In the genomic region with DNA sequence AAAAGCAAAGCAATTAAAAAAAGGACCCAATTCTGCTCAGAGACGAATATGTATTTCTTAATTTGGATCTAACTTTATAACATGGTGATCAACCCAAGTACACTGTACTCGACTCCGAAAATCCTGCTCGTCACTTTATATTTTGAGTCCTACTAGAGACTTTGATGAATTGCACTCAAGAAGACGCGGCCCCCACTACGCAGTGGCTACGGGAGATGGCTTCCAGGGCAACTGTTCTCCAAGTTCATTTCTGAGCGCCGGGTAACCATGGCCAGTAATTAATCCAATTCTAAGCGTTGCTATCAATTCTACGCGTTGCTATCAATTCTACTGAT, we compare ENCODE assay signal across 8 cellular contexts. TPM values are rescaled to one million over a fixed set of nuclear protein-coding genes. Genes with fewer than 3 reads are reported as not detected.
A peak's percentile ranks its signal among the peaks of the same experiment; 100 is the strongest.
DNase-seq lines count a peak whose midpoint lies in the region; ATAC-seq and TF ChIP-seq lines count a peak whose summit lies in the region.

No MANE protein-coding gene starts in this region.

- intact Hi-C loops in HCT116 (cut with micrococcal nuclease) (loop anchor here (5.0 kb wide), 1 partner anchor 56 kb away; the partner anchor contains the start of gene EXOSC8), right cardiac atrium (cut with DNase I) (no loop called here)

- peak overlapping the region; percentile 89 to 99 for H3K4me3 ChIP-seq in HCT116 (replicated peaks in 1 of 2; ENCODE audit: low read depth in 1 of 2, low read length in 2 of 2)
- H3K4me3 ChIP-seq in MM.1S (ENCODE audit: low read length): peak overlapping the region; percentile 76
- H3K4me3 ChIP-seq in right cardiac atrium (ENCODE audit: low read length): peak overlapping the region; percentile 73
- peak overlapping the region; percentile 92 for H3K4me3 ChIP-seq in skeletal muscle satellite cell (ENCODE audit: low read length)

- no peaks in the 10 kb centered on the region for H3K27me3 Mint-ChIP-seq in activated naive CD4-positive, alpha-beta T cell treated with anti-CD3 and anti-CD28 coated beads, Interleukin-2, amount 50 U/mL, for 24 hours

- H3K36me3 ChIP-seq in HCT116 (ENCODE audit: control insufficient read depth in 1 of 2, insufficient read depth in 2 of 2, low read length in 2 of 2) (no peaks in the 10 kb centered on the region), MM.1S (replicated peaks; ENCODE audit: insufficient read depth, low read length) (no peaks in the 10 kb centered on the region), skeletal muscle satellite cell (ENCODE audit: insufficient read depth, low read length) (peaks cover 4% of the 10 kb centered on the region)

- BruUV-seq in HCT116 (replicated peaks; lab: Mats Ljungman, UMichigan): no TSS peak

- H3K4me1 Mint-ChIP-seq in activated naive CD4-positive, alpha-beta T cell treated with anti-CD3 and anti-CD28 coated beads, Interleukin-2, amount 50 U/mL, for 24 hours: peaks cover 57% of the 10 kb centered on the region

- H3K4me3 Mint-ChIP-seq in activated naive CD4-positive, alpha-beta T cell treated with anti-CD3 and anti-CD28 coated beads, Interleukin-2, amount 50 U/mL, for 24 hours: peak overlapping the region; percentile 97

- 2% methylated on average over 13 of the region's 13 CpGs for WGBS in right cardiac atrium

- peak overlapping the region; percentile 97 for H3K27ac Mint-ChIP-seq in activated naive CD4-positive, alpha-beta T cell treated with anti-CD3 and anti-CD28 coated beads, Interleukin-2, amount 50 U/mL, for 24 hours

- TF ChIP-seq CTCF in HCT116 (IDR thresholded peaks at IDR 0.05 in 2 of 3, conservative IDR thresholded peaks at IDR 0.05 in 1 of 3; ENCODE audit: borderline replicate concordance in 1 of 3, insufficient read depth in 1 of 3, low read depth in 2 of 3, low read length in 2 of 3) (no peak), MM.1S (IDR thresholded peaks at IDR 0.05; ENCODE audit: low read length) (no peak)

- peak overlapping the region; percentile 92 for H3K9ac ChIP-seq in HCT116 (ENCODE audit: low read length)
- peak overlapping the region; percentile 77 for H3K9ac ChIP-seq in MM.1S (ENCODE audit: low read length)
- H3K9ac ChIP-seq in skeletal muscle satellite cell (ENCODE audit: low read depth, low read length): peak overlapping the region; percentile 89

- POLR2A ChIA-PET in HCT116 (lab: Charles Lee): no interaction called here

- peaks cover 6 to 14% of the 10 kb centered on the region in 2 experiments; a peak in 3 of 4 replicates for H3K4me1 ChIP-seq in HCT116 (ENCODE audit: control insufficient read depth in 1 of 2, insufficient read depth in 2 of 2, low read length in 2 of 2)
- no peaks in the 10 kb centered on the region for H3K4me1 ChIP-seq in MM.1S (ENCODE audit: low read length)
- H3K4me1 ChIP-seq in right cardiac atrium (ENCODE audit: control insufficient read depth, insufficient read depth, low read length): peaks cover 3% of the 10 kb centered on the region
- H3K4me1 ChIP-seq in skeletal muscle satellite cell (ENCODE audit: control insufficient read depth, insufficient read depth, low read length): peaks cover 12% of the 10 kb centered on the region

- RAD21 ChIA-PET in HCT116 (lab: Charles Lee; ENCODE audit: low non-redundant PET in 1 of 2, low total read pairs in 2 of 2, uncharacterized antibody in 2 of 2, unreplicated experiment in 2 of 2): no interaction called here

- H3K9me3 ChIP-seq in HCT116 (ENCODE audit: control insufficient read depth in 1 of 2, insufficient read depth in 1 of 2, low read depth in 1 of 2, low read length in 2 of 2) (no peaks in the 10 kb centered on the region), MM.1S (replicated peaks; ENCODE audit: insufficient read depth, low read length) (no peaks in the 10 kb centered on the region), right cardiac atrium (ENCODE audit: control insufficient read depth, low read length) (no peaks in the 10 kb centered on the region), skeletal muscle satellite cell (replicated peaks; ENCODE audit: low read length) (no peaks in the 10 kb centered on the region)

- CTCF ChIA-PET in HCT116 (lab: Charles Lee): no interaction called here

- H3K27me3 ChIP-seq in HCT116 (ENCODE audit: insufficient read depth, low read length) (no peaks in the 10 kb centered on the region), MM.1S (replicated peaks; ENCODE audit: insufficient read depth, low read length) (no peaks in the 10 kb centered on the region), right cardiac atrium (ENCODE audit: control insufficient read depth, insufficient read depth) (no peaks in the 10 kb centered on the region), skeletal muscle satellite cell (ENCODE audit: control insufficient read depth, insufficient read depth, low read length) (no peaks in the 10 kb centered on the region)

- H3K79me2 ChIP-seq in HCT116 (ENCODE audit: insufficient read depth, low read length) (peaks cover 31% of the 10 kb centered on the region), MM.1S (ENCODE audit: low read length) (peaks cover 22% of the 10 kb centered on the region)

- DNase-seq in NCI-H2029 treated with DMSO at 0.1 percent for 48 hours (lab: John Stamatoyannopoulos, UW): peak; percentile 8
- DNase-seq in NCI-H2029 (lab: John Stamatoyannopoulos, UW): no peak
- no peak for DNase-seq in HCT116 (ENCODE audit: low read depth, low spot score)
- no peak for DNase-seq in MM.1S
- DNase-seq in right cardiac atrium: peak in 1 of 3 donors; percentile 51
- no peak for DNase-seq in OCI-M1 (lab: John Stamatoyannopoulos, UW)

- peak; percentile 20 for ATAC-seq in HCT116
- peak; percentile 12 to 34 for ATAC-seq in right cardiac atrium

- TF ChIP-seq POLR2A in HCT116 (IDR thresholded peaks at IDR 0.05; ENCODE audit: borderline replicate concordance, extremely low read depth, insufficient read depth, insufficient read length): no peak

- H3K9me2 ChIP-seq in HCT116 (ENCODE audit: insufficient read depth) (no peaks in the 10 kb centered on the region), MM.1S (replicated peaks; ENCODE audit: insufficient read depth, low read length) (no peaks in the 10 kb centered on the region)

- peak overlapping the region; percentile 87 for H3K4me2 ChIP-seq in HCT116 (ENCODE audit: low read length)
- peak overlapping the region; percentile 51; the same call in 1 of the 2 replicates for H3K4me2 ChIP-seq in MM.1S (ENCODE audit: low read depth, low read length)
- peak overlapping the region; percentile 91 for H3K4me2 ChIP-seq in skeletal muscle satellite cell (ENCODE audit: low read length)

- H2AFZ ChIP-seq in HCT116 (ENCODE audit: low read depth, low read length, poor library complexity, severe bottlenecking) (no peak overlapping the region), MM.1S (ENCODE audit: low read length) (peak overlapping the region; percentile 72)

- H3K27ac ChIP-seq in HCT116 (ENCODE audit: low read depth, low read length) (peak overlapping the region; percentile 66), MM.1S (ENCODE audit: low read length) (peak overlapping the region; percentile 47; the same call in 1 of the 2 replicates), right cardiac atrium (ENCODE audit: low read length) (peak overlapping the region; percentile 77)

- peaks cover 7% of the 10 kb centered on the region for H3K36me3 Mint-ChIP-seq in activated naive CD4-positive, alpha-beta T cell treated with anti-CD3 and anti-CD28 coated beads, Interleukin-2, amount 50 U/mL, for 24 hours

- no peaks in the 10 kb centered on the region for H3K9me3 Mint-ChIP-seq in activated naive CD4-positive, alpha-beta T cell treated with anti-CD3 and anti-CD28 coated beads, Interleukin-2, amount 50 U/mL, for 24 hours

- TF ChIP-seq RAD21 in HCT116 (IDR thresholded peaks at IDR 0.05; ENCODE audit: low read depth): no peak

- no peaks in the 10 kb centered on the region for H3F3A ChIP-seq in MM.1S (ENCODE audit: insufficient read depth, low read length)

- H4K20me1 ChIP-seq in HCT116 (ENCODE audit: insufficient read depth) (no peaks in the 10 kb centered on the region), MM.1S (ENCODE audit: insufficient read depth, low read length) (no peaks in the 10 kb centered on the region)

TF ChIP-seq in HCT116, 20 proteins besides CTCF, POLR2A, EP300 and RAD21:
- TF ChIP-seq JUND (IDR thresholded peaks at IDR 0.05): no peak
- no peak for TF ChIP-seq EGR1 (IDR thresholded peaks at IDR 0.05; ENCODE audit: low read depth)
- no peak for TF ChIP-seq SIN3A (IDR thresholded peaks at IDR 0.05; ENCODE audit: low read depth)
- TF ChIP-seq EZH2phosphoT487 (IDR thresholded peaks at IDR 0.05; ENCODE audit: borderline replicate concordance): no peak

RNA-seq across cellular contexts. Expression of gene SUPT20H, which starts 0.7 kb away (rescaled TPM):
- total RNA-seq in HCT116 (2021; ENCODE audit: unreplicated experiment): 42.9 TPM
- polyA plus RNA-seq in HCT116 (2012): 26.6 and 29.5 TPM in 2 replicates
- total RNA-seq in right cardiac atrium: 10 to 100 TPM; 28.5 to 32.2 (median 30.9) TPM
- 20.0 TPM for polyA plus RNA-seq in right cardiac atrium
- total RNA-seq in skeletal muscle satellite cell (2012; rRNA removed): 28.2 and 43.6 TPM in 2 replicates

RNA-seq across cellular contexts. Expression of gene CSNK1A1L, which starts 46.7 kb away (rescaled TPM):
- total RNA-seq in HCT116 (2021; ENCODE audit: unreplicated experiment) (not detected), right cardiac atrium (not detected)
- not detected in 2 replicates for polyA plus RNA-seq in HCT116 (2012)
- not detected for polyA plus RNA-seq in right cardiac atrium
- total RNA-seq in skeletal muscle satellite cell (2012; rRNA removed): not detected in 2 replicates

RNA-seq across cellular contexts. Expression of gene EXOSC8, which starts 58.2 kb away (rescaled TPM):
- total RNA-seq in HCT116 (2021; ENCODE audit: unreplicated experiment) (84.5 TPM), right cardiac atrium (10 to 100 TPM; 21.5 to 26.7 (median 24.4) TPM)
- 50.1 and 77.2 TPM in 2 replicates for polyA plus RNA-seq in HCT116 (2012)
- polyA plus RNA-seq in right cardiac atrium: 28.4 TPM
- 31.7 and 34.7 TPM in 2 replicates for total RNA-seq in skeletal muscle satellite cell (2012; rRNA removed)

RNA-seq across cellular contexts. Expression of gene ALG5, which starts 59.6 kb away (rescaled TPM):
- 32.2 TPM for total RNA-seq in HCT116 (2021; ENCODE audit: unreplicated experiment)
- polyA plus RNA-seq in HCT116 (2012): 19.8 and 29.7 TPM in 2 replicates
- total RNA-seq in right cardiac atrium: 10 to 100 TPM; 14.7 to 23.1 (median 15.6) TPM
- 21.3 TPM for polyA plus RNA-seq in right cardiac atrium
- total RNA-seq in skeletal muscle satellite cell (2012; rRNA removed): 42.1 and 49.6 TPM in 2 replicates
